In the genomic region with DNA sequence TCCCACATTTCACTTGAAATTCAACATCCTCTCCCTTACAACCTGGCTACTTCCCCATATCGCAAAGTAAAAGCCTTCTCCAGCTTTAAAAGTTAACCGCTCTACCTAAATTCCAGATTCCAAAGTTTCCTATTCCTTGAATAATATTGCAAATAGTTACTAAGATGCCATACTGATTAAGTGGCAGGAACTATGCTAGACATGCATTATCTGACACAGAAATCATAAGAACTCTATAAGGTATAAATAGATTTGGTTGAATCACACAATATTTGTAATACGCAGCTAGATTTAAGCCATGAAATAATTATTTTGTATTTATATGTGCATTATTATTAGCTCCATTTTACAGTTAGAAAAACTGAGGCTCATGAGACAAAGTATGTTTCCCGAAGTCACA, we compare ENCODE assay signal across 14 cellular contexts.
DNase-seq lines count a peak whose midpoint lies in the region; ATAC-seq and TF ChIP-seq lines count a peak whose summit lies in the region.
"Had no signal": no experiment of that assay in that cellular context is flagged by ENCODE, and none has a peak within 500 bp of the region (broad histone marks: within the 10 kb centered on the region; RNA-seq: fewer than 3 reads in every experiment).

No MANE protein-coding gene starts in this region.

- WGBS in mesenchymal stem cell: 100% methylated on average over 2 of the region's 4 CpGs

- in situ Hi-C loops in brain microvascular endothelial cell (cut with HindIII; ENCODE audit: low pct_ligation_motif_present, low sequenced_read_pairs): no loop called here

- H3K36me3 ChIP-seq in PC-9 (ENCODE audit: low read depth): no peaks in the 10 kb centered on the region
- H3K36me3 ChIP-seq in brain microvascular endothelial cell (replicated peaks): no peaks in the 10 kb centered on the region
- peaks cover 0 to 6% of the 10 kb centered on the region in 2 experiments for H3K36me3 ChIP-seq in mesenchymal stem cell (ENCODE audit: control insufficient read depth in 1 of 2, insufficient read depth in 2 of 2, low read depth in 1 of 2, low read length in 2 of 2)
- H3K36me3 ChIP-seq in thoracic aorta: no peaks in the 10 kb centered on the region
- H3K36me3 ChIP-seq: right lobe of liver had no signal

- H2BK12ac ChIP-seq in mesenchymal stem cell (ENCODE audit: low read length in 2 of 2): no peak overlapping the region

- H3K9me2 ChIP-seq in PC-9 (ENCODE audit: insufficient read depth): no peaks in the 10 kb centered on the region

- no peaks in the 10 kb centered on the region for H3K9me3 ChIP-seq in PC-9 (ENCODE audit: insufficient read depth, low read depth)
- no peaks in the 10 kb centered on the region for H3K9me3 ChIP-seq in mesenchymal stem cell (ENCODE audit: control insufficient read depth, low read length)
- no peaks in the 10 kb centered on the region for H3K9me3 ChIP-seq in thoracic aorta
- H3K9me3 ChIP-seq: Caco-2, right lobe of liver had no signal

- peak overlapping the region; percentile 95 for H3K27ac ChIP-seq in PC-9
- H3K27ac ChIP-seq in brain microvascular endothelial cell: peak overlapping the region; percentile 47
- H3K27ac ChIP-seq in mesenchymal stem cell (ENCODE audit: low read length, poor library complexity, severe bottlenecking): peak overlapping the region; percentile 68
- H3K27ac ChIP-seq in thoracic aorta: peak overlapping the region; percentile 20 to 36
- H3K27ac ChIP-seq: right lobe of liver had no signal

- H2BK5ac ChIP-seq in mesenchymal stem cell (ENCODE audit: low read depth, low read length, poor library complexity, severe bottlenecking): peak overlapping the region; percentile 51

- no peak overlapping the region for H2BK120ac ChIP-seq in mesenchymal stem cell (ENCODE audit: low read depth, low read length)

- H3K4me3 ChIP-seq in PC-9 (peak overlapping the region; percentile 23; the same call in 1 of the 2 replicates), brain microvascular endothelial cell (ENCODE audit: low read depth, low read length) (no peak overlapping the region), mesenchymal stem cell (ENCODE audit: insufficient read depth in 1 of 2, low read depth in 1 of 2, low read length in 2 of 2) (no peak overlapping the region), thoracic aorta (no peak overlapping the region)
- H3K4me3 ChIP-seq: right lobe of liver had no signal

- POLR2A ChIA-PET in PC-9 (lab: Charles Lee; ENCODE audit: unreplicated experiment): interaction anchor here (0.5 to 1.5 kb wide), 3 partner anchors 43 to 1081 kb away, joined by 3 to 8 read pairs (median 6); partner anchors contain the start of gene NFIB

- no peak overlapping the region for H3K23ac ChIP-seq in mesenchymal stem cell (ENCODE audit: low read length in 2 of 2)

- H3K4me2 ChIP-seq in PC-9 (peak overlapping the region; percentile 63), mesenchymal stem cell (ENCODE audit: low read length, poor library complexity, severe bottlenecking) (no peak overlapping the region)

- H3K9ac ChIP-seq in mesenchymal stem cell (ENCODE audit: low read length): no peak overlapping the region

- H3K79me2 ChIP-seq in PC-9 (ENCODE audit: low read depth): peaks cover 34% of the 10 kb centered on the region

- no peak for TF ChIP-seq CTCF in PC-9 (conservative IDR thresholded peaks at IDR 0.05)
- no peak for TF ChIP-seq CTCF in brain microvascular endothelial cell (IDR thresholded peaks at IDR 0.05; ENCODE audit: low read depth, low read length, missing control alignments)
- no peak for TF ChIP-seq CTCF in thoracic aorta (IDR thresholded peaks at IDR 0.05)

- no TSS peak for BruUV-seq in PC-9 (replicated peaks; lab: Mats Ljungman, UMichigan)

- no peak overlapping the region for H2BK15ac ChIP-seq in mesenchymal stem cell (ENCODE audit: low read depth, poor library complexity, severe bottlenecking)

- no peak overlapping the region for H3K14ac ChIP-seq in mesenchymal stem cell (ENCODE audit: low read length in 2 of 2)

- ATAC-seq in thoracic aorta (ENCODE audit: insufficient number of reproducible peaks, low FRiP score, low read depth): no peak
- ATAC-seq in HG02798 (IDR thresholded peaks at IDR 0.05; ENCODE audit: poor library complexity, unreplicated experiment): no peak
- ATAC-seq in HG03442 (IDR thresholded peaks at IDR 0.05; ENCODE audit: unreplicated experiment): no peak

- H3K4ac ChIP-seq in mesenchymal stem cell (ENCODE audit: low read depth in 1 of 2, low read length in 2 of 2): no peak overlapping the region

- H2AFZ ChIP-seq in PC-9: no peak overlapping the region
- H2AFZ ChIP-seq in mesenchymal stem cell (ENCODE audit: low read depth, low read length): no peak overlapping the region

- H4K20me1 ChIP-seq in PC-9 (ENCODE audit: insufficient read depth): no peaks in the 10 kb centered on the region

- H3F3A ChIP-seq in PC-9 (ENCODE audit: insufficient read depth, low read depth): peaks cover 17% of the 10 kb centered on the region

- intact Hi-C loops in PC-9 (cut with micrococcal nuclease; ENCODE audit: unreplicated experiment): loop anchor here (1.0 to 5.0 kb wide), 4 partner anchors 17 to 91 kb away; partner anchors contain the start of gene NFIB

- DNase-seq in PC-9: no peak
- no peak for DNase-seq in brain microvascular endothelial cell
- no peak for DNase-seq in mesenchymal stem cell
- no peak for DNase-seq in thoracic aorta (ENCODE audit: low spot score)
- no peak for DNase-seq in amygdala (lab: John Stamatoyannopoulos, UW)
- DNase-seq: activated CD4-positive, alpha-beta T cell treated with anti-CD3 and anti-CD28 coated beads for 4 hours; activated gamma-delta T cell treated with Interleukin-2 at 50 U/mL for 16 hours; Caco-2; NCI-H1092 treated with DMSO at 0.1 percent for 48 hours; NCI-H69; right lobe of liver; stimulated activated CD4-positive, alpha-beta T cell treated with anti-CD3 and anti-CD28 coated beads, Interleukin-2, amount 100 ng/mL, for 48 hours had no signal

- H3K27me3 ChIP-seq in PC-9 (ENCODE audit: insufficient read depth, low read depth): no peaks in the 10 kb centered on the region
- no peaks in the 10 kb centered on the region for H3K27me3 ChIP-seq in brain microvascular endothelial cell (replicated peaks)
- no peaks in the 10 kb centered on the region for H3K27me3 ChIP-seq in mesenchymal stem cell (ENCODE audit: control insufficient read depth in 1 of 2, insufficient read depth in 1 of 2, low read length in 2 of 2)
- no peaks in the 10 kb centered on the region for H3K27me3 ChIP-seq in thoracic aorta (replicated peaks; ENCODE audit: insufficient read depth)
- H3K27me3 ChIP-seq: right lobe of liver had no signal

- H3K79me1 ChIP-seq in mesenchymal stem cell (replicated peaks; ENCODE audit: low read length, poor library complexity, severe bottlenecking): peaks cover 15% of the 10 kb centered on the region

- H3K18ac ChIP-seq in mesenchymal stem cell (ENCODE audit: low read depth in 1 of 2, low read length in 2 of 2): no peak overlapping the region

- CTCF ChIA-PET in PC-9 (lab: Charles Lee): no interaction called here

- H4K8ac ChIP-seq in mesenchymal stem cell (ENCODE audit: low read length): no peak overlapping the region

- H4K91ac ChIP-seq in mesenchymal stem cell (ENCODE audit: low read length): no peak overlapping the region

- peak overlapping the region; percentile 90 for H2AK5ac ChIP-seq in mesenchymal stem cell (ENCODE audit: low read length, severe bottlenecking)

- H3K4me1 ChIP-seq in PC-9 (replicated peaks; ENCODE audit: insufficient read depth): peaks cover 20% of the 10 kb centered on the region
- peaks cover 7% of the 10 kb centered on the region for H3K4me1 ChIP-seq in mesenchymal stem cell (ENCODE audit: control insufficient read depth, insufficient read depth, low read depth, low read length)
- H3K4me1 ChIP-seq in thoracic aorta (ENCODE audit: control insufficient read depth in 1 of 2, low read depth in 2 of 2): peaks cover 27 to 62% of the 10 kb centered on the region in 2 donors
- H3K4me1 ChIP-seq: Caco-2 had no signal

Comparison
In these comparisons a context has a peak if more than half of its experiments do, and no peak if none do; other contexts are left out.
1. H3K27ac ChIP-seq: peak in every context shown above with its lines; median percentile 95 in PC-9; 68 in mesenchymal stem cell; 47 in brain microvascular endothelial cell; 28 in thoracic aorta.